In the genomic region with DNA sequence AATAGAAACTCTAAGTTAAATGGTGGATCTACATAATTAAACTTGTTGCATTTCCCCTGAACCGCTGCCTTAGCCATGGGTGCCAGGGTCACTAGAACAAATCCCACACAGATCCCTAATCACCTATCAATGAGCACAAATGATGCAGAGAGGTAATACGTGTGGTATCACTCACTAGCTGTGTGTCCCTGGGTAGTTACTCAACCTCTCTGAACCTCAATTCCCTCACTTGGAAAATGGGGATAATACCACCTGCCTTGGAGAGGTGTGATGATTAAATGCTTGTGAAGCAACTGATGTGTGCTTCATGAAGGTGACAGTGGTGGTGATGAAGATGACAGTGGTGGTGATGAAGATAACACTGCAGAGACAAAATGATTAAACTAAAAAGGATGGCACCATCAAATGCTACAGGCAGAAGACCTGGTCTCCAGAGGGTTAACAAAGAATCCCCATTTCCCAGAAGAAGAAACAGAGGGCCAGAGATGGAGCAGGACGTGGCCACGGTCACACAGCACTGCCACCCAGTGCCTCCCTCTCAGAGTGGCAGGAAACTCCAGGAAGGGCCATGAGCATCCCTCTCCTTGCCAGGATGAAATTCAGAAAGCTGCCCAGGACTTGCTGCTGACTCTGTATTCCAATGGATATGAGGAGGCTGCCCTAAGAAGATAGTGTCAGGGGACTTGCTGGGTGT, we compare ENCODE assay signal across 18 cellular contexts. TPM values are rescaled to one million over a fixed set of nuclear protein-coding genes. Genes with fewer than 3 reads are reported as not detected.
DNase-seq lines count a peak whose midpoint lies in the region; ATAC-seq and TF ChIP-seq lines count a peak whose summit lies in the region.
"Had no signal": no experiment of that assay in that cellular context is flagged by ENCODE, and none has a peak within 500 bp of the region (broad histone marks: within the 10 kb centered on the region; RNA-seq: fewer than 3 reads in every experiment).

No MANE protein-coding gene starts in this region.

- peak overlapping the region in 1 of 2 donors; percentile 100 for H3K9ac ChIP-seq in stomach smooth muscle (ENCODE audit: low read length in 2 of 2)
- H3K9ac ChIP-seq: BLaER1 treated with 17β-estradiol and CSF1 and Interleukin-3, amounts not matched to agents 10 nM and 100 nM; KMS-11 had no signal

- no peak overlapping the region for H2AFZ ChIP-seq in hepatocyte

- H3K9me3 ChIP-seq in HEK293 (ENCODE audit: control insufficient read depth, insufficient read depth, low read depth, low read length) (no peaks in the 10 kb centered on the region), hepatocyte (ENCODE audit: low read depth) (no peaks in the 10 kb centered on the region), stomach smooth muscle (ENCODE audit: control insufficient read depth in 2 of 2, low read length in 2 of 2) (no peaks in the 10 kb centered on the region)

- H3K4me2 ChIP-seq in hepatocyte, result no peak overlapping the region
- H3K4me2 ChIP-seq: BLaER1 treated with 17β-estradiol and CSF1 and Interleukin-3, amounts not matched to agents 10 nM and 100 nM; KMS-11 had no signal

- H3K4me3 ChIP-seq in HEK293 (ENCODE audit: low read depth, low read length) (no peak overlapping the region), hepatocyte (no peak overlapping the region), stomach smooth muscle (ENCODE audit: low read length in 2 of 2) (peak overlapping the region in 1 of 2 donors; percentile 86)
- H3K4me3 ChIP-seq: BLaER1 treated with 17β-estradiol and CSF1 and Interleukin-3, amounts not matched to agents 10 nM and 100 nM had no signal

- H3K36me3 ChIP-seq in HEK293 (ENCODE audit: control insufficient read depth in 2 of 2, insufficient read depth in 1 of 2, low read length in 2 of 2) (peaks cover 0 to 12% of the 10 kb centered on the region in 2 experiments; a peak in 1 of 3 replicates), hepatocyte (replicated peaks; ENCODE audit: insufficient read depth, low read depth) (no peaks in the 10 kb centered on the region), stomach smooth muscle (ENCODE audit: control insufficient read depth in 2 of 2, insufficient read depth in 2 of 2, low read length in 2 of 2) (peaks cover 17% of the 10 kb centered on the region in 2 donors)
- H3K36me3 ChIP-seq: BLaER1 treated with 17β-estradiol and CSF1 and Interleukin-3, amounts not matched to agents 10 nM and 100 nM had no signal

- H3K79me2 ChIP-seq in hepatocyte, result peaks cover 78% of the 10 kb centered on the region

- H3K27ac ChIP-seq in HEK293 (ENCODE audit: extremely low read depth, low read depth, low read length), result no peak overlapping the region
- peak overlapping the region; percentile 96 for H3K27ac ChIP-seq in cingulate gyrus (ENCODE audit: low read depth, low read length)
- H3K27ac ChIP-seq in hepatocyte, result peak overlapping the region; percentile 83
- H3K27ac ChIP-seq in stomach smooth muscle (ENCODE audit: low read length), result peak overlapping the region; percentile 99
- H3K27ac ChIP-seq: BLaER1 treated with 17β-estradiol and CSF1 and Interleukin-3, amounts not matched to agents 10 nM and 100 nM; KMS-11 had no signal

- TF ChIP-seq CTCF in HEK293 (tag by site-specific recombination; IDR thresholded peaks at IDR 0.05) (no peak), hepatocyte (IDR thresholded peaks at IDR 0.05; ENCODE audit: poor library complexity) (no peak), omental fat pad (IDR thresholded peaks at IDR 0.05) (no peak), GM10248 (IDR thresholded peaks at IDR 0.05; ENCODE audit: control extremely low read depth, extremely low read depth, low read depth, missing control alignments) (no peak)

- CTCF ChIA-PET in HEK293 (lab: Yijun Ruan, JAX), result interaction anchor here (0.8 to 1.0 kb wide), 2 partner anchors 26 to 240 kb away, joined by 3 to 4 read pairs; no protein-coding TSS in a partner anchor
- CTCF ChIA-PET in GM10248 (lab: Yijun Ruan, JAX), result interaction anchor here (1.5 kb wide), 1 partner anchor 18 kb away, joined by 3 read pairs; a partner anchor contains a TSS

- peaks cover 2% of the 10 kb centered on the region for H4K20me1 ChIP-seq in hepatocyte (ENCODE audit: insufficient read depth, poor library complexity, severe bottlenecking)

- H3K4me1 ChIP-seq in HEK293 (ENCODE audit: control insufficient read depth, insufficient read depth, low read length), result 0 out of 2 replicates have a peak, but pooled peaks cover 3% of the 10 kb centered on the region
- peaks cover 21% of the 10 kb centered on the region for H3K4me1 ChIP-seq in hepatocyte (ENCODE audit: insufficient read depth)
- peaks cover 65% of the 10 kb centered on the region for H3K4me1 ChIP-seq in stomach smooth muscle (ENCODE audit: control insufficient read depth, insufficient read depth, low read length)
- H3K4me1 ChIP-seq: BLaER1 treated with 17β-estradiol and CSF1 and Interleukin-3, amounts not matched to agents 10 nM and 100 nM had no signal

- H3K9me2 ChIP-seq in hepatocyte (replicated peaks; ENCODE audit: insufficient read depth), result no peaks in the 10 kb centered on the region

- POLR2A ChIA-PET in HEK293 (lab: Yijun Ruan, JAX), result no interaction called here
- POLR2A ChIA-PET in GM10248 (lab: Yijun Ruan, JAX), result no interaction called here

- DNase-seq in hepatocyte (ENCODE audit: low spot score), result no peak
- no peak for DNase-seq in omental fat pad (ENCODE audit: low spot score)
- DNase-seq in GM10248 (ENCODE audit: extremely low spot score), result no peak
- no peak for DNase-seq in stimulated activated CD4-positive, alpha-beta T cell treated with anti-CD3 and anti-CD28 coated beads, Interleukin-4, amount 100 ng/mL, for 1 hour
- DNase-seq in stimulated activated CD4-positive, alpha-beta T cell treated with anti-CD3 and anti-CD28 coated beads, Interleukin-4, amount 100 ng/mL, for 24 hours, result no peak
- DNase-seq: DMS79 treated with DMSO at 0.1 percent for 48 hours, GOT3, HFFc6, NCI-H1048, NCI-H2081 treated with DMSO at 0.1 percent for 48 hours, NCI-H510A, NCI-H82, PC-3 had no signal

- no peak for ATAC-seq in omental fat pad (ENCODE audit: low FRiP score)
- ATAC-seq: PC-3 had no signal

- 77% methylated on average over 4 of the region's 4 CpGs for WGBS in hepatocyte (ENCODE audit: low lambda C conversion rate, missing lambda C conversion rate)

- peaks cover 95% of the 10 kb centered on the region for H3K27me3 ChIP-seq in hepatocyte
- peaks cover 0 to 2% of the 10 kb centered on the region in 2 donors for H3K27me3 ChIP-seq in stomach smooth muscle (ENCODE audit: control insufficient read depth in 1 of 2, insufficient read depth in 2 of 2, low read length in 2 of 2)

TF ChIP-seq in HEK293, 187 proteins besides CTCF, POLR2A, EP300 and RAD21:
- TF ChIP-seq, protein P1, sequence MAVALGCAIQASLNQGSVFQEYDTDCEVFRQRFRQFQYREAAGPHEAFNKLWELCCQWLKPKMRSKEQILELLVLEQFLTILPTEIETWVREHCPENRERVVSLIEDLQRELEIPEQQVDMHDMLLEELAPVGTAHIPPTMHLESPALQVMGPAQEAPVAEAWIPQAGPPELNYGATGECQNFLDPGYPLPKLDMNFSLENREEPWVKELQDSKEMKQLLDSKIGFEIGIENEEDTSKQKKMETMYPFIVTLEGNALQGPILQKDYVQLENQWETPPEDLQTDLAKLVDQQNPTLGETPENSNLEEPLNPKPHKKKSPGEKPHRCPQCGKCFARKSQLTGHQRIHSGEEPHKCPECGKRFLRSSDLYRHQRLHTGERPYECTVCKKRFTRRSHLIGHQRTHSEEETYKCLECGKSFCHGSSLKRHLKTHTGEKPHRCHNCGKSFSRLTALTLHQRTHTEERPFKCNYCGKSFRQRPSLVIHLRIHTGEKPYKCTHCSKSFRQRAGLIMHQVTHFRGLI (tag by site-specific recombination; IDR thresholded peaks at IDR 0.05), result no peak
- peak; percentile 72; the same call in 1 of the 2 replicates for TF ChIP-seq ZNF768 (tag by site-specific recombination; IDR thresholded peaks at IDR 0.05)

RNA-seq across cellular contexts. Expression of a gene that starts 17.9 kb away (rescaled TPM):
- 23.7 and 26.8 TPM in 2 replicates for total RNA-seq in hepatocyte
- 30.0 and 37.4 TPM in 2 replicates for polyA plus RNA-seq in hepatocyte
- 1 to 10 TPM in 3 of 4 donors, under 1 TPM in 1; 0.88 to 6.6 (median 1.4) TPM for total RNA-seq in omental fat pad
- total RNA-seq: PC-3 had no signal
